Comparison of ENCODE assay signal across 8 cellular contexts in genomic region chr20:3797226-3797545, GRCh38. TPM values are rescaled to one million over a fixed set of nuclear protein-coding genes. Genes with fewer than 3 reads are reported as not detected.
DNase-seq lines count a peak whose midpoint lies in the region; ATAC-seq and TF ChIP-seq lines count a peak whose summit lies in the region.

No MANE protein-coding gene starts in this region.

- intact Hi-C loops in spleen (cut with DNase I; ENCODE audit: low total_unique reads): loop anchor here (10.0 kb wide), 1 partner anchor 58 kb away; no protein-coding TSS in a partner anchor

- CTCF ChIA-PET in HEK293 (lab: Yijun Ruan, JAX): no interaction called here

- POLR2A ChIA-PET in HEK293 (lab: Yijun Ruan, JAX): interaction anchor here (2.8 kb wide), 1 partner anchor 23 kb away, joined by 40 read pairs; the partner anchor contains the start of gene AP5S1

- TF ChIP-seq CTCF in HEK293 (tag by site-specific recombination; IDR thresholded peaks at IDR 0.05) (no peak), WI38 (IDR thresholded peaks at IDR 0.05; ENCODE audit: low read depth, low read length) (no peak), foreskin fibroblast (IDR thresholded peaks at IDR 0.05; ENCODE audit: low read depth, low read length) (no peak), spleen (IDR thresholded peaks at IDR 0.05 in 8 of 11, conservative IDR thresholded peaks at IDR 0.05 in 3 of 11) (no peak)

- TF ChIP-seq POLR2A in spleen (IDR thresholded peaks at IDR 0.05) (no peak), GM18505 (IDR thresholded peaks at IDR 0.05; ENCODE audit: borderline replicate concordance, extremely low read depth, insufficient read depth, insufficient read length) (no peak)

- H3K4me3 ChIP-seq in HEK293 (ENCODE audit: low read depth, low read length): peak overlapping the region; percentile 83
- peak overlapping the region; percentile 87 for H3K4me3 ChIP-seq in WI38 (ENCODE audit: low read depth, low read length)
- peak overlapping the region; percentile 70 to 78 for H3K4me3 ChIP-seq in foreskin fibroblast (ENCODE audit: low read depth in 1 of 2, low read length in 2 of 2)
- H3K4me3 ChIP-seq in spleen: peak overlapping the region; percentile 48 to 87 (median 61)

- H3K4me1 ChIP-seq in HEK293 (ENCODE audit: control insufficient read depth, insufficient read depth, low read length): peaks cover 12% of the 10 kb centered on the region
- H3K4me1 ChIP-seq in spleen: peaks cover 36 to 78% (median 72%) of the 10 kb centered on the region in 6 donors

- H3K36me3 ChIP-seq in HEK293 (ENCODE audit: control insufficient read depth in 2 of 2, insufficient read depth in 1 of 2, low read length in 2 of 2): peaks cover 7 to 49% of the 10 kb centered on the region in 2 experiments; a peak in 2 of 3 replicates
- H3K36me3 ChIP-seq in spleen: peaks cover 0 to 40% (median 19%) of the 10 kb centered on the region in 6 donors

- ATAC-seq in GM18505 (IDR thresholded peaks at IDR 0.05; ENCODE audit: unreplicated experiment): no peak

- no peaks in the 10 kb centered on the region for H3K27me3 ChIP-seq in spleen (replicated peaks in 1 of 7)

- DNase-seq in foreskin fibroblast: no peak
- no peak for DNase-seq in spleen
- DNase-seq in activated effector memory CD4-positive, alpha-beta T cell treated with Interleukin-2 at 50 U/mL for 16 hours: no peak
- no peak for DNase-seq in GM19238 (ENCODE audit: insufficient read length, low spot score)
- no peak for DNase-seq in activated CD4-positive, alpha-beta T cell treated with anti-CD3 and anti-CD28 coated beads for 4 hours

- H3K9me3 ChIP-seq in HEK293 (ENCODE audit: control insufficient read depth, insufficient read depth, low read depth, low read length) (no peaks in the 10 kb centered on the region), spleen (no peaks in the 10 kb centered on the region)

- WGBS in spleen, 5 donors: 74 to 100% (median 81%) methylated on average over 4 to 5 of the region's 5 CpGs

- H3K27ac ChIP-seq in HEK293 (ENCODE audit: extremely low read depth, low read depth, low read length): peak overlapping the region; percentile 92
- peak overlapping the region; percentile 16 to 99 (median 96) for H3K27ac ChIP-seq in spleen

TF ChIP-seq in HEK293, 187 proteins besides CTCF, POLR2A, EP300 and RAD21:
- TF ChIP-seq ZNF837 (tag by site-specific recombination; IDR thresholded peaks at IDR 0.05) (no peak), PRDM1 (tag by site-specific recombination; IDR thresholded peaks at IDR 0.05) (no peak), ZNF394 (tag by site-specific recombination; IDR thresholded peaks at IDR 0.05; ENCODE audit: borderline replicate concordance) (no peak), ZNF488 (tag by site-specific recombination; IDR thresholded peaks at IDR 0.05) (no peak), ZNF239 (tag by site-specific recombination; IDR thresholded peaks at IDR 0.05) (no peak), ZNF426 (tag by site-specific recombination; IDR thresholded peaks at IDR 0.05) (no peak), HOXD13 (CRISPR knock-in tag; IDR thresholded peaks at IDR 0.05; ENCODE audit: borderline replicate concordance) (no peak), ELK4 (IDR thresholded peaks at IDR 0.05; ENCODE audit: borderline replicate concordance, low read depth, low read length) (no peak), ZSCAN4 (tag by site-specific recombination; IDR thresholded peaks at IDR 0.05) (no peak), REST (tag by site-specific recombination; IDR thresholded peaks at IDR 0.05) (no peak), GLI4 (tag by site-specific recombination; IDR thresholded peaks at IDR 0.05) (no peak), ZNF596 (tag by site-specific recombination; IDR thresholded peaks at IDR 0.05) (no peak), PRDM6 (tag by site-specific recombination; IDR thresholded peaks at IDR 0.05) (no peak), ZNF48 (tag by site-specific recombination; IDR thresholded peaks at IDR 0.05) (no peak)

RNA-seq across cellular contexts. Expression of gene CDC25B, which starts 1.1 kb away (rescaled TPM):
- total RNA-seq in spleen: 10 to 100 TPM; 48.3 to 67.7 (median 55.1) TPM
- 10 to 100 TPM; 22.8 to 45.8 (median 42.9) TPM for polyA plus RNA-seq in spleen

RNA-seq across cellular contexts. Expression of gene CENPB, which starts 10.6 kb away (rescaled TPM):
- total RNA-seq in spleen: 10 to 100 TPM; 41.8 to 84.7 (median 57.9) TPM
- 10 to 100 TPM; 24.8 to 56.9 (median 29.3) TPM for polyA plus RNA-seq in spleen

RNA-seq across cellular contexts. Expression of gene SPEF1, which starts 15.9 kb away (rescaled TPM):
- total RNA-seq in spleen: not detected
- polyA plus RNA-seq in spleen: under 1 TPM in 2 of 3 donors, not detected in 1; 0.06 to 0.11 TPM

RNA-seq across cellular contexts. Expression of gene AP5S1, which starts 23.2 kb away (rescaled TPM):
- 10 to 100 TPM; 11.1 to 19.0 (median 17.1) TPM for total RNA-seq in spleen
- 1 to 10 TPM; 5.3 to 9.6 (median 5.6) TPM for polyA plus RNA-seq in spleen

RNA-seq across cellular contexts. Expression of gene ADISSP, which starts 29.6 kb away (rescaled TPM):
- 10 to 100 TPM; 29.4 to 42.4 (median 35.1) TPM for total RNA-seq in spleen
- 10 to 100 TPM; 31.3 to 55.5 (median 36.8) TPM for polyA plus RNA-seq in spleen
